In genomic region chr5:53547226-53547625, GRCh38 we compare ENCODE assay signal across 1 cellular context.
TF ChIP-seq lines count a peak whose summit lies in the region.

No MANE protein-coding gene starts in this region.

TF ChIP-seq in H1, 55 proteins besides CTCF, POLR2A, EP300 and RAD21:
- TF ChIP-seq HDAC6 (IDR thresholded peaks at IDR 0.05; ENCODE audit: low read depth, low read length) (no peak), MAX (IDR thresholded peaks at IDR 0.05) (no peak)
